11 cellular contexts compared by ENCODE assay signal in genomic region chr16:67994037-67994407, GRCh38. TPM values are rescaled to one million over a fixed set of nuclear protein-coding genes. Genes with fewer than 3 reads are reported as not detected.
DNase-seq lines count a peak whose midpoint lies in the region; ATAC-seq, FAIRE-seq and TF ChIP-seq lines count a peak whose summit lies in the region.
"Not testable (repeated sequence)": the region's sequence is repeated elsewhere in the genome, so short reads cannot be mapped to it uniquely, and the experiment has no call there.
"Had no signal": no experiment of that assay in that cellular context is flagged by ENCODE, and none has a peak within 500 bp of the region (broad histone marks: within the 10 kb centered on the region; RNA-seq: fewer than 3 reads in every experiment).

No MANE protein-coding gene starts in this region.

- intact Hi-C loops in GM12878 (cut with micrococcal nuclease; ENCODE audit: unreplicated experiment); gastrocnemius medialis (cut with DNase I; ENCODE audit: low total_unique reads): not testable (repeated sequence)
- intact Hi-C loops in esophagus squamous epithelium (cut with DNase I) = loop anchor here (5.0 kb wide), 1 partner anchor 48 kb away; no protein-coding TSS in a partner anchor

- in situ Hi-C loops in GM12878 (cut with MboI) = loop anchor here (5.0 kb wide), 1 partner anchor 233 kb away; no protein-coding TSS in a partner anchor
- in situ Hi-C loops in gastrocnemius medialis (cut with MboI; ENCODE audit: low sequenced_read_pairs in 4 of 4) = loop anchor here in 2 of 4 donors (5.0 to 10.0 kb wide), 2 partner anchors 51 to 53 kb away; no protein-coding TSS in a partner anchor

- BruUV-seq in GM12878 (replicated peaks; lab: Mats Ljungman, UMichigan) = not testable (repeated sequence)

- 0% methylated on average over 5 of the region's 7 CpGs for WGBS in GM12878 (ENCODE audit: insufficient coverage, insufficient replicate concordance, low lambda C conversion rate, missing lambda C conversion rate)
- WGBS in esophagus squamous epithelium, 2 donors = 49% methylated on average over 4 of the region's 7 CpGs; no CpG with 5 or more reads in 1 of the 2 donors
- WGBS in tibial nerve, 2 donors = 48 to 83% methylated on average over 3 of the region's 7 CpGs

- SMC1A ChIA-PET in GM12878 (lab: Charles Lee; ENCODE audit: uncharacterized antibody, unreplicated experiment) = interaction anchor here (1.2 to 1.8 kb wide), 3 partner anchors 47 to 473 kb away, joined by 3 to 11 read pairs (median 5); no protein-coding TSS in a partner anchor

- H4K20me1 ChIP-seq in DND-41 (ENCODE audit: insufficient read depth, low read length); OCI-LY3 (ENCODE audit: insufficient read depth, low read length); GM12878 (ENCODE audit: control insufficient read depth, insufficient read depth): not testable (repeated sequence)

- not testable (repeated sequence) for H3K36me3 Mint-ChIP-seq in activated CD4-positive, alpha-beta memory T cell treated with anti-CD3 and anti-CD28 coated beads, Interleukin-2, amount 10 ng/mL, durations not matched to agents 7 days and 5 days (ENCODE audit: low read depth)

- not testable (repeated sequence) for TF ChIP-seq EP300 in GM12878 (IDR thresholded peaks at IDR 0.05; ENCODE audit: borderline replicate concordance in 1 of 2, control insufficient read depth in 1 of 2, low read depth in 2 of 2, low read length in 2 of 2); tibial nerve (IDR thresholded peaks at IDR 0.05)

- not testable (repeated sequence) for TF ChIP-seq RAD21 in GM12878 (IDR thresholded peaks at IDR 0.05; ENCODE audit: insufficient read depth, low read depth, low read length)

- H3K9me3 ChIP-seq in DND-41 (ENCODE audit: insufficient read depth, low read length, severe bottlenecking); OCI-LY3 (ENCODE audit: insufficient read depth, low read length); GM12878 (replicated peaks; ENCODE audit: control insufficient read depth, insufficient read depth, low read length); esophagus squamous epithelium; mononuclear cell (ENCODE audit: low read depth, low read length); gastrocnemius medialis; tibial nerve: not testable (repeated sequence)

- not testable (repeated sequence) for TF ChIP-seq POLR2A in GM12878 (IDR thresholded peaks at IDR 0.05; ENCODE audit: low read depth, low read length); esophagus squamous epithelium (IDR thresholded peaks at IDR 0.05); gastrocnemius medialis (IDR thresholded peaks at IDR 0.05); tibial nerve (IDR thresholded peaks at IDR 0.05)

- TF ChIP-seq CTCF in DND-41 (IDR thresholded peaks at IDR 0.05; ENCODE audit: borderline replicate concordance, extremely low read depth, low read length, poor library complexity, severe bottlenecking); OCI-LY3 (IDR thresholded peaks at IDR 0.05; ENCODE audit: low read depth, low read length); GM12878 (IDR thresholded peaks at IDR 0.05 in 2 of 3, conservative IDR thresholded peaks at IDR 0.05 in 1 of 3; ENCODE audit: control insufficient read depth in 2 of 3, extremely low read depth in 1 of 3, insufficient read depth in 1 of 3, low read depth in 3 of 3, low read length in 3 of 3); esophagus squamous epithelium (IDR thresholded peaks at IDR 0.05); gastrocnemius medialis (IDR thresholded peaks at IDR 0.05 in 4 of 5, conservative IDR thresholded peaks at IDR 0.05 in 1 of 5); tibial nerve (IDR thresholded peaks at IDR 0.05): not testable (repeated sequence)

- peaks cover 30% of the 10 kb centered on the region for H3K4me1 ChIP-seq in DND-41 (ENCODE audit: insufficient read depth, low read length)
- H3K4me1 ChIP-seq in OCI-LY3 (ENCODE audit: low read length) = peaks cover 50% of the 10 kb centered on the region
- peaks cover 39% of the 10 kb centered on the region for H3K4me1 ChIP-seq in GM12878 (ENCODE audit: control insufficient read depth, insufficient read depth, low read length)
- peaks cover 10 to 15% (median 14%) of the 10 kb centered on the region in 3 donors for H3K4me1 ChIP-seq in esophagus squamous epithelium
- peaks cover 70% of the 10 kb centered on the region for H3K4me1 ChIP-seq in mononuclear cell (ENCODE audit: insufficient read depth, low read length)
- peaks cover 18 to 28% of the 10 kb centered on the region in 2 donors for H3K4me1 ChIP-seq in gastrocnemius medialis
- peaks cover 0 to 15% (median 6%) of the 10 kb centered on the region in 4 donors for H3K4me1 ChIP-seq in tibial nerve

- ATAC-seq in DND-41 (ENCODE audit: insufficient read depth, low read depth) (peak; percentile 33), GM12878 (peak; percentile 1; the same call in 2 of the 3 replicates)
- not testable (repeated sequence) for ATAC-seq in gastrocnemius medialis

- H3K79me2 ChIP-seq in DND-41 (ENCODE audit: insufficient read depth, low read length); OCI-LY3 (ENCODE audit: low read length); GM12878 (ENCODE audit: control insufficient read depth, insufficient read depth, low read length): not testable (repeated sequence)

- not testable (repeated sequence) for H3K36me3 ChIP-seq in DND-41 (ENCODE audit: insufficient read depth, low read length); OCI-LY3 (replicated peaks; ENCODE audit: low read depth, low read length); GM12878 (ENCODE audit: control insufficient read depth in 2 of 2, insufficient read depth in 2 of 2, low read length in 1 of 2); esophagus squamous epithelium; gastrocnemius medialis; tibial nerve

- not testable (repeated sequence) for H3K4me2 ChIP-seq in DND-41 (ENCODE audit: insufficient read depth, low read length)
- H3K4me2 ChIP-seq in OCI-LY3 (ENCODE audit: low read length) (peak overlapping the region; percentile 97), GM12878 (ENCODE audit: control insufficient read depth, insufficient read depth) (peak overlapping the region; percentile 79)

- H2AFZ ChIP-seq in DND-41 (ENCODE audit: low read depth, low read length) = peak overlapping the region; percentile 71
- H2AFZ ChIP-seq in OCI-LY3 (ENCODE audit: low read depth, low read length) = not testable (repeated sequence)
- peak overlapping the region; percentile 78 for H2AFZ ChIP-seq in GM12878 (ENCODE audit: control insufficient read depth, low read depth, low read length)

- RAD21 ChIA-PET in GM12878 (lab: Charles Lee; ENCODE audit: unreplicated experiment) = interaction anchor here (0.6 to 1.3 kb wide), 10 partner anchors 9 to 461 kb away, joined by 3 to 5 read pairs (median 4); no protein-coding TSS in a partner anchor

- H3K9ac ChIP-seq in DND-41 (ENCODE audit: low read depth, low read length) = 0 out of 2 replicates have a peak overlapping the region, but pooled peaks have one; percentile 49
- peak overlapping the region; percentile 72; the same call in 1 of the 2 replicates for H3K9ac ChIP-seq in OCI-LY3 (ENCODE audit: low read length)
- H3K9ac ChIP-seq in GM12878 (ENCODE audit: control insufficient read depth, insufficient read depth, low read length) = peak overlapping the region; percentile 68

- H3K27ac ChIP-seq in DND-41 (ENCODE audit: low read length); OCI-LY3 (ENCODE audit: low read length): not testable (repeated sequence)
- H3K27ac ChIP-seq in GM12878 (ENCODE audit: control insufficient read depth, insufficient read depth) (peak overlapping the region; percentile 64), esophagus squamous epithelium (peak overlapping the region; percentile 76 to 84 (median 82)), gastrocnemius medialis (peak overlapping the region; percentile 78 to 83 (median 80)), tibial nerve (peak overlapping the region in 3 of 4 donors; percentile 69 to 80 (median 77))

- POLR2A ChIA-PET in activated CD4-positive, alpha-beta memory T cell treated with anti-CD3 and anti-CD28 coated beads, Interleukin-2, amount 10 ng/mL, durations not matched to agents 7 days and 5 days (lab: Charles Lee) = interaction anchor here (1.0 to 3.3 kb wide), 6 partner anchors 9 to 69 kb away, joined by 3 to 27 read pairs (median 6); partner anchors contain the start of genes DDX28, DUS2 and PSMB10
- POLR2A ChIA-PET in GM12878 (lab: Charles Lee) = interaction anchor here (0.6 kb wide), 1 partner anchor 302 kb away, joined by 4 read pairs; no protein-coding TSS in a partner anchor

- peaks cover 46% of the 10 kb centered on the region for H3K4me1 Mint-ChIP-seq in activated CD4-positive, alpha-beta memory T cell treated with anti-CD3 and anti-CD28 coated beads, Interleukin-2, amount 10 ng/mL, durations not matched to agents 7 days and 5 days

- CTCF ChIA-PET in activated CD4-positive, alpha-beta memory T cell treated with anti-CD3 and anti-CD28 coated beads, Interleukin-2, amount 10 ng/mL, durations not matched to agents 7 days and 5 days (lab: Charles Lee) = interaction anchor here (1.0 to 4.7 kb wide), 11 partner anchors 10 to 173 kb away, joined by 3 to 36 read pairs (median 4); partner anchors contain the start of genes DDX28 and DUS2
- CTCF ChIA-PET in GM12878 (lab: Yijun Ruan, JAX) = interaction anchor here (0.6 to 2.3 kb wide), 16 partner anchors 9 to 480 kb away, joined by 3 to 15 read pairs (median 4); partner anchors contain the start of genes DDX28 and DUS2

- peak overlapping the region; percentile 97 for H3K27ac Mint-ChIP-seq in activated CD4-positive, alpha-beta memory T cell treated with anti-CD3 and anti-CD28 coated beads, Interleukin-2, amount 10 ng/mL, durations not matched to agents 7 days and 5 days

- H3K4me3 ChIP-seq in DND-41 (ENCODE audit: low read depth in 1 of 2, low read length in 2 of 2); OCI-LY3 (ENCODE audit: low read length); gastrocnemius medialis: not testable (repeated sequence)
- H3K4me3 ChIP-seq in GM12878 (peak overlapping the region; percentile 24; the same call in 1 of the 2 replicates), esophagus squamous epithelium (peak overlapping the region in 1 of 4 donors; percentile 43), mononuclear cell (ENCODE audit: low read length) (peak overlapping the region; percentile 38), tibial nerve (peak overlapping the region in 1 of 4 donors; percentile 38)

- peak; percentile 36 for DNase-seq in DND-41
- peak; percentile 33 for DNase-seq in activated CD4-positive, alpha-beta memory T cell treated with anti-CD3 and anti-CD28 coated beads, Interleukin-2, amount 10 ng/mL, durations not matched to agents 7 days and 5 days
- not testable (repeated sequence) for DNase-seq in GM12878 (ENCODE audit: low read depth, low spot score); esophagus squamous epithelium (lab: John Stamatoyannopoulos, UW); gastrocnemius medialis; tibial nerve (ENCODE audit: low spot score in 2 of 2)

- H3K27me3 Mint-ChIP-seq in activated CD4-positive, alpha-beta memory T cell treated with anti-CD3 and anti-CD28 coated beads, Interleukin-2, amount 10 ng/mL, durations not matched to agents 7 days and 5 days = not testable (repeated sequence)

- not testable (repeated sequence) for H3K9me3 Mint-ChIP-seq in activated CD4-positive, alpha-beta memory T cell treated with anti-CD3 and anti-CD28 coated beads, Interleukin-2, amount 10 ng/mL, durations not matched to agents 7 days and 5 days

- peak overlapping the region; percentile 71 for H3K4me3 Mint-ChIP-seq in activated CD4-positive, alpha-beta memory T cell treated with anti-CD3 and anti-CD28 coated beads, Interleukin-2, amount 10 ng/mL, durations not matched to agents 7 days and 5 days

- FAIRE-seq in GM12878 (lab: Jason Lieb, UNC) = not testable (repeated sequence)

- H3K27me3 ChIP-seq in DND-41 (ENCODE audit: insufficient read depth, low read length, poor library complexity); OCI-LY3 (ENCODE audit: low read depth, low read length); GM12878 (replicated peaks in 1 of 2; ENCODE audit: control insufficient read depth in 2 of 2, insufficient read depth in 2 of 2, low read length in 1 of 2); esophagus squamous epithelium; mononuclear cell (ENCODE audit: insufficient read depth, low read length); gastrocnemius medialis; tibial nerve: not testable (repeated sequence)

RNA-seq across cellular contexts. Expression of gene DPEP2, which starts 5.3 kb away (rescaled TPM):
- total RNA-seq in activated CD4-positive, alpha-beta memory T cell treated with anti-CD3 and anti-CD28 coated beads, Interleukin-2, amount 10 ng/mL, durations not matched to agents 7 days and 5 days = 10 to 100 TPM; 17.5 to 18.1 TPM
- total RNA-seq in GM12878 (2013; cell fraction: nucleolus; rRNA removed) = 1.6 and 3.5 TPM in 2 replicates
- 2.8 and 3.4 TPM in 2 replicates for total RNA-seq in GM12878 (2014; rRNA removed)
- 0.78 and 1.0 TPM in 2 replicates for total RNA-seq in GM12878 (2014; rRNA removed; fragmentation: Illumina TruSeq; extraction: Trizol)
- 1.9 and 2.7 TPM in 2 replicates for total RNA-seq in GM12878 (2021)
- polyA plus RNA-seq in GM12878 (2011; ENCODE audit: low read depth) = 3.9 TPM
- polyA plus RNA-seq in GM12878 (2011; rRNA removed) = 0.04 TPM in 1 of 2 replicates, not detected in the other
- polyA plus RNA-seq in GM12878 (2011; cell fraction: cytosol; rRNA removed) = 0.15 TPM in 1 of 2 replicates, not detected in the other
- 0.06 and 0.34 TPM in 2 replicates for polyA plus RNA-seq in GM12878 (2011; cell fraction: nucleus; rRNA removed)
- polyA plus RNA-seq in GM12878 (2012) = 5.0 and 5.8 TPM in 2 replicates
- polyA plus RNA-seq in GM12878 (2014; fragmentation: Illumina TruSeq; extraction: Trizol) = 1.5 and 1.9 TPM in 2 replicates
- 1 to 10 TPM in 1 of 2 experiments, under 1 TPM in 1; 0.74 to 1.1 TPM for polyA plus RNA-seq in GM12878 (2014; fragmentation: Nextera tagmentation; extraction: Ambion mirVana)
- polyA plus RNA-seq in GM12878 (2014; rRNA removed) = 2.4 and 2.5 TPM in 2 replicates
- 1 to 10 TPM; 2.5 to 4.0 TPM for polyA plus RNA-seq in GM12878 (2016; fragmentation: Nextera tagmentation; extraction: Ambion mirVana)
- polyA minus RNA-seq in GM12878 (2011; rRNA and poly(A)+ RNA removed) = 2.4 TPM in 1 of 2 replicates, not detected in the other
- polyA minus RNA-seq in GM12878 (2011; cell fraction: cytosol; rRNA and poly(A)+ RNA removed) = not detected in 2 replicates
- not detected in 2 replicates for polyA minus RNA-seq in GM12878 (2011; cell fraction: nucleus; rRNA and poly(A)+ RNA removed)
- total RNA-seq in esophagus squamous epithelium = 1 to 10 TPM in 2 of 4 donors, under 1 TPM in 1, not detected in 1; 0.18 to 6.2 (median 4.0) TPM
- total RNA-seq in mononuclear cell = 17.2 TPM
- total RNA-seq in gastrocnemius medialis = under 1 TPM in 2 of 4 donors, not detected in 2; 0.26 to 0.38 TPM
- 10 to 100 TPM in 1 of 4 donors, 1 to 10 TPM in 3; 1.0 to 12.6 (median 3.8) TPM for total RNA-seq in tibial nerve
- total RNA-seq: H7 had no signal
- polyA plus RNA-seq: keratinocyte had no signal

RNA-seq across cellular contexts. Expression of gene DPEP3, which starts 13.7 kb away (rescaled TPM):
- under 1 TPM in 1 of 2 experiments, not detected in 1; 0.20 TPM for total RNA-seq in activated CD4-positive, alpha-beta memory T cell treated with anti-CD3 and anti-CD28 coated beads, Interleukin-2, amount 10 ng/mL, durations not matched to agents 7 days and 5 days
- total RNA-seq in GM12878 (2013; cell fraction: nucleolus; rRNA removed) = 0.19 TPM in 1 of 2 replicates, not detected in the other
- total RNA-seq in GM12878 (2014; rRNA removed) = 0.11 TPM in 1 of 2 replicates, not detected in the other
- total RNA-seq in GM12878 (2014; rRNA removed; fragmentation: Illumina TruSeq; extraction: Trizol) = not detected in 2 replicates
- not detected in 2 replicates for total RNA-seq in GM12878 (2021)
- not detected for polyA plus RNA-seq in GM12878 (2011; ENCODE audit: low read depth)
- not detected in 2 replicates for polyA plus RNA-seq in GM12878 (2011; rRNA removed)
- not detected in 2 replicates for polyA plus RNA-seq in GM12878 (2011; cell fraction: cytosol; rRNA removed)
- polyA plus RNA-seq in GM12878 (2011; cell fraction: nucleus; rRNA removed) = 0.06 and 0.16 TPM in 2 replicates
- 0.09 TPM in 1 of 2 replicates, not detected in the other for polyA plus RNA-seq in GM12878 (2012)
- not detected in 2 replicates for polyA plus RNA-seq in GM12878 (2014; fragmentation: Illumina TruSeq; extraction: Trizol)
- polyA plus RNA-seq in GM12878 (2014; fragmentation: Nextera tagmentation; extraction: Ambion mirVana) = not detected
- not detected in 2 replicates for polyA plus RNA-seq in GM12878 (2014; rRNA removed)
- polyA plus RNA-seq in GM12878 (2016; fragmentation: Nextera tagmentation; extraction: Ambion mirVana) = not detected
- polyA minus RNA-seq in GM12878 (2011; rRNA and poly(A)+ RNA removed) = 0.10 TPM in 1 of 2 replicates, not detected in the other
- not detected in 2 replicates for polyA minus RNA-seq in GM12878 (2011; cell fraction: cytosol; rRNA and poly(A)+ RNA removed)
- polyA minus RNA-seq in GM12878 (2011; cell fraction: nucleus; rRNA and poly(A)+ RNA removed) = not detected in 2 replicates
- total RNA-seq in esophagus squamous epithelium = not detected
- 0.21 TPM for total RNA-seq in mononuclear cell
- total RNA-seq in gastrocnemius medialis = not detected
- total RNA-seq in tibial nerve = under 1 TPM in 1 of 4 donors, not detected in 3; 0.66 TPM
- polyA plus RNA-seq: keratinocyte had no signal

RNA-seq across cellular contexts. Expression of gene DPEP2NB, which starts 21.7 kb away (rescaled TPM):
- total RNA-seq in activated CD4-positive, alpha-beta memory T cell treated with anti-CD3 and anti-CD28 coated beads, Interleukin-2, amount 10 ng/mL, durations not matched to agents 7 days and 5 days = not detected
- total RNA-seq in GM12878 (2013; cell fraction: nucleolus; rRNA removed) = not detected in 2 replicates
- not detected in 2 replicates for total RNA-seq in GM12878 (2014; rRNA removed)
- total RNA-seq in GM12878 (2014; rRNA removed; fragmentation: Illumina TruSeq; extraction: Trizol) = not detected in 2 replicates
- not detected in 2 replicates for total RNA-seq in GM12878 (2021)
- not detected for polyA plus RNA-seq in GM12878 (2011; ENCODE audit: low read depth)
- polyA plus RNA-seq in GM12878 (2011; rRNA removed) = not detected in 2 replicates
- 0.05 TPM in 1 of 2 replicates, not detected in the other for polyA plus RNA-seq in GM12878 (2011; cell fraction: cytosol; rRNA removed)
- not detected in 2 replicates for polyA plus RNA-seq in GM12878 (2011; cell fraction: nucleus; rRNA removed)
- polyA plus RNA-seq in GM12878 (2012) = not detected in 2 replicates
- polyA plus RNA-seq in GM12878 (2014; fragmentation: Illumina TruSeq; extraction: Trizol) = not detected in 2 replicates
- not detected for polyA plus RNA-seq in GM12878 (2014; fragmentation: Nextera tagmentation; extraction: Ambion mirVana)
- polyA plus RNA-seq in GM12878 (2014; rRNA removed) = not detected in 2 replicates
- not detected for polyA plus RNA-seq in GM12878 (2016; fragmentation: Nextera tagmentation; extraction: Ambion mirVana)
- polyA minus RNA-seq in GM12878 (2011; rRNA and poly(A)+ RNA removed) = not detected in 2 replicates
- polyA minus RNA-seq in GM12878 (2011; cell fraction: cytosol; rRNA and poly(A)+ RNA removed) = not detected in 2 replicates
- polyA minus RNA-seq in GM12878 (2011; cell fraction: nucleus; rRNA and poly(A)+ RNA removed) = not detected in 2 replicates
- not detected for total RNA-seq in esophagus squamous epithelium
- total RNA-seq in mononuclear cell = not detected
- total RNA-seq in gastrocnemius medialis = not detected
- not detected for total RNA-seq in tibial nerve
- total RNA-seq: H7; T-helper 1 cell treated with Interleukin-12 subunit alpha and Interleukin-12 subunit beta and Interleukin-4 antibody, amounts not matched to agents 30 ng/mL and 1 ng/mL, for 36 hours had no signal

RNA-seq across cellular contexts. Expression of gene SLC12A4, which starts 25.6 kb away (rescaled TPM):
- 10 to 100 TPM; 37.9 to 40.0 TPM for total RNA-seq in activated CD4-positive, alpha-beta memory T cell treated with anti-CD3 and anti-CD28 coated beads, Interleukin-2, amount 10 ng/mL, durations not matched to agents 7 days and 5 days
- 63.1 and 79.0 TPM in 2 replicates for total RNA-seq in GM12878 (2013; cell fraction: nucleolus; rRNA removed)
- total RNA-seq in GM12878 (2014; rRNA removed) (13.7 and 14.5 TPM in 2 replicates), GM12878 (2014; rRNA removed; fragmentation: Illumina TruSeq; extraction: Trizol) (9.2 and 11.3 TPM in 2 replicates), GM12878 (2021) (33.9 and 39.9 TPM in 2 replicates), esophagus squamous epithelium (10 to 100 TPM in 2 of 4 donors, 1 to 10 TPM in 2; 7.4 to 29.8 (median 18.2) TPM), mononuclear cell (6.9 TPM), gastrocnemius medialis (10 to 100 TPM; 10.4 to 30.8 (median 15.8) TPM), tibial nerve (100 to 1,000 TPM in 2 of 4 donors, 10 to 100 TPM in 2; 82.0 to 127 (median 101) TPM)
- 10.0 TPM for polyA plus RNA-seq in GM12878 (2011; ENCODE audit: low read depth)
- polyA plus RNA-seq in GM12878 (2011; rRNA removed) (6.8 and 14.0 TPM in 2 replicates), GM12878 (2014; fragmentation: Illumina TruSeq; extraction: Trizol) (11.5 and 14.0 TPM in 2 replicates), GM12878 (2014; fragmentation: Nextera tagmentation; extraction: Ambion mirVana) (1 to 10 TPM in 1 of 2 experiments, under 1 TPM in 1; 0.95 to 1.7 TPM), GM12878 (2014; rRNA removed) (17.5 and 18.7 TPM in 2 replicates), GM12878 (2016; fragmentation: Nextera tagmentation; extraction: Ambion mirVana) (10 to 100 TPM; 18.6 to 18.7 TPM)
- 16.1 and 17.3 TPM in 2 replicates for polyA plus RNA-seq in GM12878 (2011; cell fraction: cytosol; rRNA removed)
- 100 and 120 TPM in 2 replicates for polyA plus RNA-seq in GM12878 (2011; cell fraction: nucleus; rRNA removed)
- 24.8 and 27.4 TPM in 2 replicates for polyA plus RNA-seq in GM12878 (2012)
- polyA minus RNA-seq in GM12878 (2011; rRNA and poly(A)+ RNA removed) = 28.6 and 29.4 TPM in 2 replicates
- polyA minus RNA-seq in GM12878 (2011; cell fraction: cytosol; rRNA and poly(A)+ RNA removed) = 8.3 and 10.0 TPM in 2 replicates
- polyA minus RNA-seq in GM12878 (2011; cell fraction: nucleus; rRNA and poly(A)+ RNA removed) = 32.5 and 41.5 TPM in 2 replicates

RNA-seq across cellular contexts. Expression of gene DDX28, which starts 29.0 kb away (rescaled TPM):
- 10 to 100 TPM; 11.6 to 12.3 TPM for total RNA-seq in activated CD4-positive, alpha-beta memory T cell treated with anti-CD3 and anti-CD28 coated beads, Interleukin-2, amount 10 ng/mL, durations not matched to agents 7 days and 5 days
- total RNA-seq in GM12878 (2013; cell fraction: nucleolus; rRNA removed) = 13.7 and 15.9 TPM in 2 replicates
- total RNA-seq in GM12878 (2014; rRNA removed) = 20.1 and 24.1 TPM in 2 replicates
- total RNA-seq in GM12878 (2014; rRNA removed; fragmentation: Illumina TruSeq; extraction: Trizol) = 14.8 and 15.8 TPM in 2 replicates
- 25.4 and 25.5 TPM in 2 replicates for total RNA-seq in GM12878 (2021)
- 12.2 TPM for polyA plus RNA-seq in GM12878 (2011; ENCODE audit: low read depth)
- 10.3 and 15.3 TPM in 2 replicates for polyA plus RNA-seq in GM12878 (2011; rRNA removed)
- 14.2 and 21.8 TPM in 2 replicates for polyA plus RNA-seq in GM12878 (2011; cell fraction: cytosol; rRNA removed)
- 15.9 and 17.2 TPM in 2 replicates for polyA plus RNA-seq in GM12878 (2011; cell fraction: nucleus; rRNA removed)
- polyA plus RNA-seq in GM12878 (2012) = 13.2 and 14.4 TPM in 2 replicates
- polyA plus RNA-seq in GM12878 (2014; fragmentation: Illumina TruSeq; extraction: Trizol) = 14.3 and 14.5 TPM in 2 replicates
- polyA plus RNA-seq in GM12878 (2014; fragmentation: Nextera tagmentation; extraction: Ambion mirVana) = 1 to 10 TPM; 3.6 to 7.2 TPM
- polyA plus RNA-seq in GM12878 (2014; rRNA removed) = 29.3 and 32.3 TPM in 2 replicates
- 10 to 100 TPM; 34.1 to 40.4 TPM for polyA plus RNA-seq in GM12878 (2016; fragmentation: Nextera tagmentation; extraction: Ambion mirVana)
- polyA minus RNA-seq in GM12878 (2011; rRNA and poly(A)+ RNA removed) = 12.5 and 19.6 TPM in 2 replicates
- 3.5 and 6.2 TPM in 2 replicates for polyA minus RNA-seq in GM12878 (2011; cell fraction: cytosol; rRNA and poly(A)+ RNA removed)
- polyA minus RNA-seq in GM12878 (2011; cell fraction: nucleus; rRNA and poly(A)+ RNA removed) = 12.8 and 17.3 TPM in 2 replicates
- 10 to 100 TPM in 3 of 4 donors, 1 to 10 TPM in 1; 9.7 to 12.8 (median 11.6) TPM for total RNA-seq in esophagus squamous epithelium
- 29.7 TPM for total RNA-seq in mononuclear cell
- 10 to 100 TPM in 2 of 4 donors, 1 to 10 TPM in 2; 6.2 to 16.1 (median 10.4) TPM for total RNA-seq in gastrocnemius medialis
- total RNA-seq in tibial nerve = 10 to 100 TPM in 3 of 4 donors, 1 to 10 TPM in 1; 6.7 to 11.7 (median 10.8) TPM
